ENCODE assay signal across 16 cellular contexts in genomic region chr16:88483392-88483641, GRCh38.
"Had no signal": no experiment of that assay in that cellular context is flagged by ENCODE, and none has a peak within 500 bp of the region (broad histone marks: within the 10 kb centered on the region; RNA-seq: fewer than 3 reads in every experiment).

No MANE protein-coding gene starts in this region.

- H3K9me3 Mint-ChIP-seq: activated B cell treated with CpG ODN at 0.5 μM for 24 hours; activated CD8-positive, alpha-beta T cell treated with anti-CD3 and anti-CD28 coated beads for 36 hours; activated naive CD4-positive, alpha-beta T cell treated with anti-CD3 and anti-CD28 coated beads for 36 hours; nephron progenitor cell; stimulated activated naive CD8-positive, alpha-beta T cell treated with anti-CD3 and anti-CD28 coated beads, Interleukin-15, amount 100 ng/mL, for 72 hours had no signal

- H3K27ac Mint-ChIP-seq: activated B cell treated with CpG ODN at 0.5 μM for 24 hours; activated CD8-positive, alpha-beta T cell treated with anti-CD3 and anti-CD28 coated beads for 36 hours; activated naive CD4-positive, alpha-beta T cell treated with anti-CD3 and anti-CD28 coated beads for 36 hours; nephron progenitor cell had no signal

- ATAC-seq: activated CD8-positive, alpha-beta T cell treated with anti-CD3 and anti-CD28 coated beads for 36 hours; lower lobe of right lung; stimulated activated naive CD8-positive, alpha-beta T cell treated with anti-CD3 and anti-CD28 coated beads, Interleukin-15, amount 100 ng/mL, for 72 hours had no signal

- H3K27me3 Mint-ChIP-seq: activated B cell treated with CpG ODN at 0.5 μM for 24 hours; activated CD8-positive, alpha-beta T cell treated with anti-CD3 and anti-CD28 coated beads for 36 hours; stimulated activated naive CD8-positive, alpha-beta T cell treated with anti-CD3 and anti-CD28 coated beads, Interleukin-15, amount 100 ng/mL, for 72 hours had no signal

- H3K4me3 Mint-ChIP-seq: activated B cell treated with CpG ODN at 0.5 μM for 24 hours; activated CD8-positive, alpha-beta T cell treated with anti-CD3 and anti-CD28 coated beads for 36 hours; activated naive CD4-positive, alpha-beta T cell treated with anti-CD3 and anti-CD28 coated beads for 36 hours; nephron progenitor cell; stimulated activated naive CD8-positive, alpha-beta T cell treated with anti-CD3 and anti-CD28 coated beads, Interleukin-15, amount 100 ng/mL, for 72 hours had no signal

- DNase-seq: activated B cell treated with CpG ODN at 0.5 μM for 24 hours; activated CD4-positive, alpha-beta T cell treated with anti-CD3 and anti-CD28 coated beads for 4 hours; activated CD8-positive, alpha-beta T cell treated with anti-CD3 and anti-CD28 coated beads for 36 hours; activated naive CD4-positive, alpha-beta T cell treated with anti-CD3 and anti-CD28 coated beads for 36 hours; activated T-cell treated with anti-CD3 and anti-CD28 coated beads, Interleukin-2, amount 50 U/mL, for 1 hour; brain microvascular endothelial cell; central memory CD4-positive, alpha-beta T cell; colonic mucosa; erythroblast; head of caudate nucleus; lower lobe of right lung; stimulated activated CD4-positive, alpha-beta T cell treated with anti-CD3 and anti-CD28 coated beads, Interleukin-2, amount 100 ng/mL, for 24 hours; stimulated activated naive CD8-positive, alpha-beta T cell treated with anti-CD3 and anti-CD28 coated beads, Interleukin-15, amount 100 ng/mL, for 72 hours had no signal

- FAIRE-seq: frontal cortex, keratinocyte had no signal
